Comparison of ENCODE assay signal across 8 cellular contexts in the genomic region with DNA sequence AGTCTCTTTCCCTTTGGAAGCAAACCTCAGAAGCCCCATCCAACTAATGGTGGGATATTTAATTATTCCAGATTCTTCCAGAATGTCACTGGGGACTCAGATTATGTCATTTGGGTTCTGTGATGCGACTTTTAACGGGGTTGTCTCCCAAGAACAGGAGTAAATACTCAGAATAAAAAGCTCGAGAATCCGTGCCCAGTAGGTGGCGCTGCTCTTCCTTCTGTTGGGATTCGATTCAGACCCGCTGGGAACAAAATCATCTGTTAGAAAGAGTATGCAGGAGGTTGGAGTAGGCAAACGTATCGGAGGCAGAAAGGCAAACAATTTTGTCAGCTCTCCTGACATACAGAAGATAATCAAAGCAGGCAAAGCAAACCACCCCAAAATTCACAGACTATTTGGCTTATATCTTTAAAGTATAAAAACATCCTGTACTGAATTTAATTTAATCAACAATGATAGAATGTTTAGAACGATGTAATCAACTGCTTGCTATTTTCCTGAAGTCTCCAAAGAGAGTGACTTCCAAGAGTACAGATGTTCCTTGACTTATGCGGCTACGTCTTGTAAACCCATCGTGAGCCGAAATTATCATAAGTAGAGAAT.
DNase-seq lines count a peak whose midpoint lies in the region; ATAC-seq and TF ChIP-seq lines count a peak whose summit lies in the region.

No MANE protein-coding gene starts in this region.

- H3K4me1 ChIP-seq in heart left ventricle (peaks cover 0 to 11% (median 1%) of the 10 kb centered on the region in 12 donors), psoas muscle (no peaks in the 10 kb centered on the region)

- ATAC-seq in GM21360 (IDR thresholded peaks at IDR 0.05; ENCODE audit: unreplicated experiment) (peak; percentile 54), SK-N-SH treated with all-trans-retinoic acid at 6 μM for 48 hours (peak; percentile 89), heart left ventricle (peak; percentile 45 to 88 (median 70)), psoas muscle (peak; percentile 57 to 79 (median 62)), HG03039 (IDR thresholded peaks at IDR 0.05; ENCODE audit: unreplicated experiment) (no peak)

- intact Hi-C loops in heart left ventricle (cut with DNase I): loop anchor here in 9 of 10 donors (1.0 to 10.0 kb wide), 10 partner anchors 36 to 1441 kb away; no protein-coding TSS in a partner anchor
- intact Hi-C loops in psoas muscle (cut with DNase I): loop anchor here (2.0 to 10.0 kb wide), 3 partner anchors 411 to 519 kb away; no protein-coding TSS in a partner anchor

- H3K36me3 ChIP-seq in heart left ventricle: no peaks in the 10 kb centered on the region
- H3K36me3 ChIP-seq in psoas muscle (ENCODE audit: insufficient read depth in 1 of 2, low read depth in 1 of 2): no peaks in the 10 kb centered on the region

- TF ChIP-seq CTCF in heart left ventricle (IDR thresholded peaks at IDR 0.05): peak; percentile 74 to 92 (median 85)
- TF ChIP-seq CTCF in psoas muscle (IDR thresholded peaks at IDR 0.05): peak; percentile 79

- WGBS in heart left ventricle, 4 donors: 12 to 19% (median 15%) methylated on average over 14 of the region's 14 CpGs
- WGBS in psoas muscle, 3 donors: 15 to 23% (median 17%) methylated on average over 14 of the region's 14 CpGs

- H3K27me3 ChIP-seq in heart left ventricle (peaks cover 0 to 4% (median 0%) of the 10 kb centered on the region in 9 donors), psoas muscle (ENCODE audit: insufficient read depth in 3 of 3, low read length in 2 of 3) (peaks cover 0 to 3% (median 0%) of the 10 kb centered on the region in 3 donors)

- peaks cover 0 to 14% (median 0%) of the 10 kb centered on the region in 12 donors for H3K9me3 ChIP-seq in heart left ventricle
- no peaks in the 10 kb centered on the region for H3K9me3 ChIP-seq in psoas muscle

- H3K4me3 ChIP-seq in heart left ventricle (no peak overlapping the region), psoas muscle (no peak overlapping the region)

- no peak for TF ChIP-seq POLR2A in heart left ventricle (IDR thresholded peaks at IDR 0.05)

- peak overlapping the region in 1 of 12 donors; percentile 36 for H3K27ac ChIP-seq in heart left ventricle
- H3K27ac ChIP-seq in psoas muscle: no peak overlapping the region

- peak; percentile 52 to 54 for DNase-seq in AML-193 (lab: John Stamatoyannopoulos, UW)
- DNase-seq in NCI-H1105 treated with DMSO at 0.1 percent for 48 hours (lab: John Stamatoyannopoulos, UW): peak; percentile 81
- DNase-seq in activated naive CD8-positive, alpha-beta T cell treated with anti-CD3 and anti-CD28 coated beads, Interleukin-2, amount 50 U/mL, for 16 hours (ENCODE audit: low read depth, low spot score): peak; percentile 19
- DNase-seq in heart left ventricle: peak; percentile 65 to 85 (median 76)
- DNase-seq in psoas muscle: peak; percentile 69 to 81

TF ChIP-seq in SK-N-SH treated with all-trans-retinoic acid at 6 μM for 48 hours, 23 proteins besides CTCF, POLR2A, EP300 and RAD21 (continues in another document):
- TF ChIP-seq ZNF8 (CRISPR knock-in tag; IDR thresholded peaks at IDR 0.05) (no peak), ZC3H10 (CRISPR knock-in tag; IDR thresholded peaks at IDR 0.05) (no peak), CSDC2 (CRISPR knock-in tag; IDR thresholded peaks at IDR 0.05) (no peak), PPARA (CRISPR knock-in tag; IDR thresholded peaks at IDR 0.05; ENCODE audit: borderline replicate concordance) (no peak), ZFP3 (CRISPR knock-in tag; IDR thresholded peaks at IDR 0.05) (no peak), ESRRG (CRISPR knock-in tag; IDR thresholded peaks at IDR 0.05) (no peak), TCF4 (CRISPR knock-in tag; IDR thresholded peaks at IDR 0.05; ENCODE audit: borderline replicate concordance) (no peak), BACH2 (CRISPR knock-in tag; IDR thresholded peaks at IDR 0.05; ENCODE audit: borderline replicate concordance) (no peak), ZFP30 (CRISPR knock-in tag; IDR thresholded peaks at IDR 0.05) (no peak), SNAI2 (CRISPR knock-in tag; IDR thresholded peaks at IDR 0.05) (no peak), ISL1 (CRISPR knock-in tag; IDR thresholded peaks at IDR 0.05) (no peak), TOX (CRISPR knock-in tag; IDR thresholded peaks at IDR 0.05; ENCODE audit: borderline replicate concordance) (no peak), GLIS3 (CRISPR knock-in tag; IDR thresholded peaks at IDR 0.05) (no peak)
- TF ChIP-seq, protein P1, sequence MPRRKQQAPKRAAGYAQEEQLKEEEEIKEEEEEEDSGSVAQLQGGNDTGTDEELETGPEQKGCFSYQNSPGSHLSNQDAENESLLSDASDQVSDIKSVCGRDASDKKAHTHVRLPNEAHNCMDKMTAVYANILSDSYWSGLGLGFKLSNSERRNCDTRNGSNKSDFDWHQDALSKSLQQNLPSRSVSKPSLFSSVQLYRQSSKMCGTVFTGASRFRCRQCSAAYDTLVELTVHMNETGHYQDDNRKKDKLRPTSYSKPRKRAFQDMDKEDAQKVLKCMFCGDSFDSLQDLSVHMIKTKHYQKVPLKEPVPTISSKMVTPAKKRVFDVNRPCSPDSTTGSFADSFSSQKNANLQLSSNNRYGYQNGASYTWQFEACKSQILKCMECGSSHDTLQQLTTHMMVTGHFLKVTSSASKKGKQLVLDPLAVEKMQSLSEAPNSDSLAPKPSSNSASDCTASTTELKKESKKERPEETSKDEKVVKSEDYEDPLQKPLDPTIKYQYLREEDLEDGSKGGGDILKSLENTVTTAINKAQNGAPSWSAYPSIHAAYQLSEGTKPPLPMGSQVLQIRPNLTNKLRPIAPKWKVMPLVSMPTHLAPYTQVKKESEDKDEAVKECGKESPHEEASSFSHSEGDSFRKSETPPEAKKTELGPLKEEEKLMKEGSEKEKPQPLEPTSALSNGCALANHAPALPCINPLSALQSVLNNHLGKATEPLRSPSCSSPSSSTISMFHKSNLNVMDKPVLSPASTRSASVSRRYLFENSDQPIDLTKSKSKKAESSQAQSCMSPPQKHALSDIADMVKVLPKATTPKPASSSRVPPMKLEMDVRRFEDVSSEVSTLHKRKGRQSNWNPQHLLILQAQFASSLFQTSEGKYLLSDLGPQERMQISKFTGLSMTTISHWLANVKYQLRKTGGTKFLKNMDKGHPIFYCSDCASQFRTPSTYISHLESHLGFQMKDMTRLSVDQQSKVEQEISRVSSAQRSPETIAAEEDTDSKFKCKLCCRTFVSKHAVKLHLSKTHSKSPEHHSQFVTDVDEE (CRISPR knock-in tag; IDR thresholded peaks at IDR 0.05): no peak
- TF ChIP-seq, protein P2, sequence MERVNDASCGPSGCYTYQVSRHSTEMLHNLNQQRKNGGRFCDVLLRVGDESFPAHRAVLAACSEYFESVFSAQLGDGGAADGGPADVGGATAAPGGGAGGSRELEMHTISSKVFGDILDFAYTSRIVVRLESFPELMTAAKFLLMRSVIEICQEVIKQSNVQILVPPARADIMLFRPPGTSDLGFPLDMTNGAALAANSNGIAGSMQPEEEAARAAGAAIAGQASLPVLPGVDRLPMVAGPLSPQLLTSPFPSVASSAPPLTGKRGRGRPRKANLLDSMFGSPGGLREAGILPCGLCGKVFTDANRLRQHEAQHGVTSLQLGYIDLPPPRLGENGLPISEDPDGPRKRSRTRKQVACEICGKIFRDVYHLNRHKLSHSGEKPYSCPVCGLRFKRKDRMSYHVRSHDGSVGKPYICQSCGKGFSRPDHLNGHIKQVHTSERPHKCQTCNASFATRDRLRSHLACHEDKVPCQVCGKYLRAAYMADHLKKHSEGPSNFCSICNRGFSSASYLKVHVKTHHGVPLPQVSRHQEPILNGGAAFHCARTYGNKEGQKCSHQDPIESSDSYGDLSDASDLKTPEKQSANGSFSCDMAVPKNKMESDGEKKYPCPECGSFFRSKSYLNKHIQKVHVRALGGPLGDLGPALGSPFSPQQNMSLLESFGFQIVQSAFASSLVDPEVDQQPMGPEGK (CRISPR knock-in tag; IDR thresholded peaks at IDR 0.05; ENCODE audit: borderline replicate concordance): no peak
- TF ChIP-seq, protein P3, sequence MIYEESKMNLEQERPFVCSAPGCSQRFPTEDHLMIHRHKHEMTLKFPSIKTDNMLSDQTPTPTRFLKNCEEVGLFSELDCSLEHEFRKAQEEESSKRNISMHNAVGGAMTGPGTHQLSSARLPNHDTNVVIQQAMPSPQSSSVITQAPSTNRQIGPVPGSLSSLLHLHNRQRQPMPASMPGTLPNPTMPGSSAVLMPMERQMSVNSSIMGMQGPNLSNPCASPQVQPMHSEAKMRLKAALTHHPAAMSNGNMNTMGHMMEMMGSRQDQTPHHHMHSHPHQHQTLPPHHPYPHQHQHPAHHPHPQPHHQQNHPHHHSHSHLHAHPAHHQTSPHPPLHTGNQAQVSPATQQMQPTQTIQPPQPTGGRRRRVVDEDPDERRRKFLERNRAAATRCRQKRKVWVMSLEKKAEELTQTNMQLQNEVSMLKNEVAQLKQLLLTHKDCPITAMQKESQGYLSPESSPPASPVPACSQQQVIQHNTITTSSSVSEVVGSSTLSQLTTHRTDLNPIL (CRISPR knock-in tag; IDR thresholded peaks at IDR 0.05; ENCODE audit: low read depth): no peak
- TF ChIP-seq, protein P4, sequence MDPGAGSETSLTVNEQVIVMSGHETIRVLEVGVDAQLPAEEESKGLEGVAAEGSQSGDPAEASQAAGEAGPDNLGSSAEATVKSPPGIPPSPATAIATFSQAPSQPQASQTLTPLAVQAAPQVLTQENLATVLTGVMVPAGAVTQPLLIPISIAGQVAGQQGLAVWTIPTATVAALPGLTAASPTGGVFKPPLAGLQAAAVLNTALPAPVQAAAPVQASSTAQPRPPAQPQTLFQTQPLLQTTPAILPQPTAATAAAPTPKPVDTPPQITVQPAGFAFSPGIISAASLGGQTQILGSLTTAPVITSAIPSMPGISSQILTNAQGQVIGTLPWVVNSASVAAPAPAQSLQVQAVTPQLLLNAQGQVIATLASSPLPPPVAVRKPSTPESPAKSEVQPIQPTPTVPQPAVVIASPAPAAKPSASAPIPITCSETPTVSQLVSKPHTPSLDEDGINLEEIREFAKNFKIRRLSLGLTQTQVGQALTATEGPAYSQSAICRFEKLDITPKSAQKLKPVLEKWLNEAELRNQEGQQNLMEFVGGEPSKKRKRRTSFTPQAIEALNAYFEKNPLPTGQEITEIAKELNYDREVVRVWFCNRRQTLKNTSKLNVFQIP (CRISPR knock-in tag; IDR thresholded peaks at IDR 0.05; ENCODE audit: borderline replicate concordance, low read depth): no peak

Comparison
In these comparisons a context has a peak if more than half of its experiments do, and no peak if none do; other contexts are left out.
1. DNase-seq: peak in every context shown above with its lines; median percentile 81 in NCI-H1105 treated with DMSO at 0.1 percent for 48 hours; 76 in heart left ventricle; 75 in psoas muscle; 53 in AML-193; 19 in activated naive CD8-positive, alpha-beta T cell treated with anti-CD3 and anti-CD28 coated beads, Interleukin-2, amount 50 U/mL, for 16 hours.